In genomic region chr16:27314986-27315332, GRCh38 we compare ENCODE assay signal across 8 cellular contexts. TPM values are rescaled to one million over a fixed set of nuclear protein-coding genes. Genes with fewer than 3 reads are reported as not detected.
DNase-seq lines count a peak whose midpoint lies in the region; ATAC-seq and TF ChIP-seq lines count a peak whose summit lies in the region.

No MANE protein-coding gene starts in this region.

- peaks cover 41% of the 10 kb centered on the region for H3K36me3 Mint-ChIP-seq in activated T-helper 1 cell treated with anti-CD3 and anti-CD28 coated beads, Interleukin-12 subunit alpha, Interleukin-12 subunit beta, Interleukin-2, Interleukin-4 antibody, amounts not matched to agents 30 ng/mL and 10 ng/mL and 1 ng/mL, durations not matched to agents 14 hours and 24 hours and 36 hours (ENCODE audit: low read depth)

- peaks cover 36% of the 10 kb centered on the region for H3F3A ChIP-seq in GM23248 (ENCODE audit: insufficient read depth)

- H3K9me3 ChIP-seq in GM23248 (ENCODE audit: low read depth) (no peaks in the 10 kb centered on the region), left ventricle myocardium inferior (replicated peaks) (no peaks in the 10 kb centered on the region), skeletal muscle tissue (ENCODE audit: control insufficient read depth in 3 of 3, low read length in 3 of 3) (no peaks in the 10 kb centered on the region)

- H3K36me3 ChIP-seq in GM23248 (ENCODE audit: low read depth) (no peaks in the 10 kb centered on the region), left ventricle myocardium inferior (no peaks in the 10 kb centered on the region), skeletal muscle tissue (ENCODE audit: control insufficient read depth in 3 of 3, insufficient read depth in 3 of 3, low read length in 3 of 3) (no peaks in the 10 kb centered on the region)

- H3K27ac ChIP-seq in GM23248 (peak overlapping the region; percentile 91), left ventricle myocardium inferior (replicated peaks) (peak overlapping the region; percentile 97), skeletal muscle tissue (ENCODE audit: low read depth, low read length) (peak overlapping the region; percentile 95)

- ATAC-seq in HG02610 (IDR thresholded peaks at IDR 0.05; ENCODE audit: unreplicated experiment) = no peak

- no peaks in the 10 kb centered on the region for H3K9me2 ChIP-seq in GM23248 (ENCODE audit: insufficient read depth)

- no peaks in the 10 kb centered on the region for H3K9me3 Mint-ChIP-seq in activated T-helper 1 cell treated with anti-CD3 and anti-CD28 coated beads, Interleukin-12 subunit alpha, Interleukin-12 subunit beta, Interleukin-2, Interleukin-4 antibody, amounts not matched to agents 30 ng/mL and 10 ng/mL and 1 ng/mL, durations not matched to agents 14 hours and 24 hours and 36 hours

- H3K27me3 ChIP-seq in GM23248 (replicated peaks; ENCODE audit: insufficient read depth) (no peaks in the 10 kb centered on the region), left ventricle myocardium inferior (ENCODE audit: low read depth) (peaks cover 74% of the 10 kb centered on the region), skeletal muscle tissue (ENCODE audit: control insufficient read depth in 3 of 3, insufficient read depth in 3 of 3, low read length in 3 of 3) (peaks cover 2 to 27% (median 12%) of the 10 kb centered on the region in 3 donors)

- peak overlapping the region; percentile 94 for H3K4me3 Mint-ChIP-seq in activated T-helper 1 cell treated with anti-CD3 and anti-CD28 coated beads, Interleukin-12 subunit alpha, Interleukin-12 subunit beta, Interleukin-2, Interleukin-4 antibody, amounts not matched to agents 30 ng/mL and 10 ng/mL and 1 ng/mL, durations not matched to agents 14 hours and 24 hours and 36 hours

- H3K4me1 ChIP-seq in GM23248 (ENCODE audit: insufficient read depth) (peaks cover 24% of the 10 kb centered on the region), left ventricle myocardium inferior (peaks cover 69% of the 10 kb centered on the region), skeletal muscle tissue (ENCODE audit: control insufficient read depth in 3 of 3, insufficient read depth in 3 of 3, low read length in 3 of 3) (peaks cover 12 to 35% (median 16%) of the 10 kb centered on the region in 3 donors)

- WGBS in GM23248 (ENCODE audit: low coverage in 1 of 2, low lambda C conversion rate in 2 of 2, missing lambda C conversion rate in 2 of 2), 2 experiments = 50 to 78% methylated on average over 2 of the region's 2 CpGs

- no peak overlapping the region for H2AFZ ChIP-seq in GM23248

- DNase-seq in GM23248 (no peak), left ventricle myocardium inferior (no peak), NCI-H345 treated with DMSO at 0.1 percent for 48 hours (lab: John Stamatoyannopoulos, UW; ENCODE audit: unreplicated experiment) (no peak), COLO668 (lab: John Stamatoyannopoulos, UW; ENCODE audit: unreplicated experiment) (no peak), HuH-7.5 (ENCODE audit: low spot score) (no peak)
- DNase-seq in activated T-helper 1 cell treated with anti-CD3 and anti-CD28 coated beads, Interleukin-12 subunit alpha, Interleukin-12 subunit beta, Interleukin-2, Interleukin-4 antibody, amounts not matched to agents 30 ng/mL and 10 ng/mL and 1 ng/mL, durations not matched to agents 14 hours and 24 hours and 36 hours (ENCODE audit: low spot score) = no peak

- TF ChIP-seq CTCF in left ventricle myocardium inferior (IDR thresholded peaks at IDR 0.05; ENCODE audit: borderline replicate concordance) = no peak

- H3K4me3 ChIP-seq in GM23248 (peak overlapping the region; percentile 96), left ventricle myocardium inferior (peak overlapping the region; percentile 88), skeletal muscle tissue (ENCODE audit: low read length in 3 of 3) (peak overlapping the region; percentile 52 to 62 (median 56))

- H3K9ac ChIP-seq in GM23248 (peak overlapping the region; percentile 100), skeletal muscle tissue (ENCODE audit: low read depth in 1 of 3, low read length in 3 of 3) (peak overlapping the region; percentile 13 to 85 (median 54))

- peaks cover 56% of the 10 kb centered on the region for H3K79me2 ChIP-seq in GM23248 (ENCODE audit: insufficient read depth)

- H3K4me2 ChIP-seq in GM23248 (ENCODE audit: unreplicated experiment) = peak overlapping the region; percentile 75

- peaks cover 2% of the 10 kb centered on the region for H3K27me3 Mint-ChIP-seq in activated T-helper 1 cell treated with anti-CD3 and anti-CD28 coated beads, Interleukin-12 subunit alpha, Interleukin-12 subunit beta, Interleukin-2, Interleukin-4 antibody, amounts not matched to agents 30 ng/mL and 10 ng/mL and 1 ng/mL, durations not matched to agents 14 hours and 24 hours and 36 hours (ENCODE audit: insufficient read depth)

- no peaks in the 10 kb centered on the region for H4K20me1 ChIP-seq in GM23248 (ENCODE audit: insufficient read depth)

- intact Hi-C loops in activated T-helper 1 cell treated with anti-CD3 and anti-CD28 coated beads, Interleukin-12 subunit alpha, Interleukin-12 subunit beta, Interleukin-2, Interleukin-4 antibody, amounts not matched to agents 30 ng/mL and 10 ng/mL and 1 ng/mL, durations not matched to agents 14 hours and 24 hours and 36 hours (cut with micrococcal nuclease) = loop anchor here (5.0 kb wide), 1 partner anchor 1348 kb away; no protein-coding TSS in a partner anchor
- intact Hi-C loops in left ventricle myocardium inferior (cut with micrococcal nuclease) = no loop called here

- in situ Hi-C loops in GM23248 (cut with MboI) = no loop called here

- H3K4me1 Mint-ChIP-seq in activated T-helper 1 cell treated with anti-CD3 and anti-CD28 coated beads, Interleukin-12 subunit alpha, Interleukin-12 subunit beta, Interleukin-2, Interleukin-4 antibody, amounts not matched to agents 30 ng/mL and 10 ng/mL and 1 ng/mL, durations not matched to agents 14 hours and 24 hours and 36 hours (ENCODE audit: low read depth) = peaks cover 61% of the 10 kb centered on the region

- peak overlapping the region; percentile 99 for H3K27ac Mint-ChIP-seq in activated T-helper 1 cell treated with anti-CD3 and anti-CD28 coated beads, Interleukin-12 subunit alpha, Interleukin-12 subunit beta, Interleukin-2, Interleukin-4 antibody, amounts not matched to agents 30 ng/mL and 10 ng/mL and 1 ng/mL, durations not matched to agents 14 hours and 24 hours and 36 hours

RNA-seq across cellular contexts. Expression of gene IL4R, which starts 1.2 kb away (rescaled TPM):
- total RNA-seq in GM23248 (2014; rRNA removed; shearing (Covaris generic)) = 17.7 and 18.5 TPM in 2 replicates
- polyA plus RNA-seq in GM23248 (2016; fragmentation: Nextera tagmentation; extraction: Ambion mirVana) = 11.3 and 11.7 TPM in 2 replicates
- total RNA-seq in activated T-helper 1 cell treated with anti-CD3 and anti-CD28 coated beads, Interleukin-12 subunit alpha, Interleukin-12 subunit beta, Interleukin-2, Interleukin-4 antibody, amounts not matched to agents 30 ng/mL and 10 ng/mL and 1 ng/mL, durations not matched to agents 14 hours and 24 hours and 36 hours = 288 and 320 TPM in 2 replicates
- total RNA-seq in left ventricle myocardium inferior (12.0 TPM), skeletal muscle tissue (7.8 TPM)

RNA-seq across cellular contexts. Expression of gene NSMCE1, which starts 46.4 kb away (rescaled TPM):
- 45.3 and 69.3 TPM in 2 replicates for total RNA-seq in GM23248 (2014; rRNA removed; shearing (Covaris generic))
- polyA plus RNA-seq in GM23248 (2016; fragmentation: Nextera tagmentation; extraction: Ambion mirVana) = 99.3 and 107 TPM in 2 replicates
- total RNA-seq in activated T-helper 1 cell treated with anti-CD3 and anti-CD28 coated beads, Interleukin-12 subunit alpha, Interleukin-12 subunit beta, Interleukin-2, Interleukin-4 antibody, amounts not matched to agents 30 ng/mL and 10 ng/mL and 1 ng/mL, durations not matched to agents 14 hours and 24 hours and 36 hours = 128 and 134 TPM in 2 replicates
- 38.6 TPM for total RNA-seq in left ventricle myocardium inferior
- total RNA-seq in skeletal muscle tissue = 51.7 TPM

Comparison
In these comparisons a context has a peak if more than half of its experiments do, and no peak if none do; other contexts are left out.
1. RNA of gene IL4R, which starts 1.2 kb away (total RNA-seq): 288 to 320 TPM in activated T-helper 1 cell treated with anti-CD3 and anti-CD28 coated beads, Interleukin-12 subunit alpha, Interleukin-12 subunit beta, Interleukin-2, Interleukin-4 antibody, amounts not matched to agents 30 ng/mL and 10 ng/mL and 1 ng/mL, durations not matched to agents 14 hours and 24 hours and 36 hours; 17.7 to 18.5 TPM in GM23248, 12.0 TPM in left ventricle myocardium inferior (single experiment) and 7.8 TPM in skeletal muscle tissue (single experiment); every median in the first group is over 10 times any median in the second.
2. Peak in every context shown above with its lines, with median percentiles within 50 percentile points of each other: H3K27ac ChIP-seq and H3K4me3 ChIP-seq.